Comparison of ENCODE assay signal across 27 cellular contexts in the genomic region with DNA sequence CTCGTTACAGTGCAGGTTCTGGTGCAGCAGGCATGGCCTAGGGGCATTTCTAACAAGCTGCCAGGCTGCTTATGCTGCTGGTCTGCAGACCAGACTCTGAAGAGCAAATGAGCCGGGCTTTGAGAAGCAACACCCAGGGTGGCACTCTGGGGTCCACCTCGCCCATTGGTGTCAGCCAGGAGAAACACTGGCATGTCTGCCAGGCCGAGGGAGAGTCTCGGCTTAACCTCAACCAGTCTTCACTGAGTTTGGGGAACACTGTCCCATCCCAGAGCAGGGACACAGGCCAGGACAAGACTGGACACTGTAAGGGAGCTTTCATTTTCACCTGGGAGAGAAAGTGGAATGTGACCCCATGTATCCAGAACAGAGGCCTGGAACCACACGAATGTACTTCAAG.
"Had no signal": no experiment of that assay in that cellular context is flagged by ENCODE, and none has a peak within 500 bp of the region (broad histone marks: within the 10 kb centered on the region; RNA-seq: fewer than 3 reads in every experiment).

No MANE protein-coding gene starts in this region.

- H2AFZ ChIP-seq: hepatocyte had no signal

- H3K27me3 ChIP-seq: dorsolateral prefrontal cortex, esophagus squamous epithelium, gastrocnemius medialis, hepatocyte had no signal

- DNase-seq: dermis blood vessel endothelial cell; dorsolateral prefrontal cortex; effector CD8-positive, alpha-beta T cell; effector memory CD8-positive, alpha-beta T cell; endodermal cell; erythroblast; esophagus squamous epithelium; foreskin fibroblast; foreskin melanocyte; gastrocnemius medialis; glutamatergic neuron; head of caudate nucleus; hypothalamus; immature natural killer cell; islet precursor cell; kidney; kidney glomerular epithelial cell; left colon; left ventricle myocardium superior; lower lobe of right lung; mesendoderm; midbrain had no signal

- ATAC-seq: effector memory CD8-positive, alpha-beta T cell; esophagus mucosa; gastrocnemius medialis; left colon; left lobe of liver; left ventricle myocardium superior; lower lobe of right lung had no signal

- H3K36me3 ChIP-seq: gastrocnemius medialis had no signal

- H3K36me3 Mint-ChIP-seq: immature natural killer cell had no signal

- H3K9me3 Mint-ChIP-seq: effector memory CD8-positive, alpha-beta T cell; endodermal cell; immature natural killer cell had no signal

- H3K4me3 ChIP-seq: coronary artery, dorsolateral prefrontal cortex, esophagus squamous epithelium, gastrocnemius medialis, hepatocyte, lower lobe of right lung had no signal

- H3K4me1 Mint-ChIP-seq: endodermal cell, immature natural killer cell had no signal

- H3K4me1 ChIP-seq: lower lobe of right lung had no signal

- H3K9me3 ChIP-seq: esophagus squamous epithelium, gastrocnemius medialis, lower lobe of right lung had no signal

- H3K4me2 ChIP-seq: hepatocyte had no signal

- H3K27ac ChIP-seq: coronary artery, dorsolateral prefrontal cortex, epithelial cell of prostate, esophagus squamous epithelium, gastrocnemius medialis, hepatocyte, lower lobe of right lung had no signal

- H3K27ac Mint-ChIP-seq: effector memory CD8-positive, alpha-beta T cell; endodermal cell; immature natural killer cell had no signal

- H3K4me3 Mint-ChIP-seq: effector memory CD8-positive, alpha-beta T cell; endodermal cell; immature natural killer cell had no signal
